17 cellular contexts compared by ENCODE assay signal in genomic region chr1:19326748-19327065, GRCh38.
"Had no signal": no experiment of that assay in that cellular context is flagged by ENCODE, and none has a peak within 500 bp of the region (broad histone marks: within the 10 kb centered on the region; RNA-seq: fewer than 3 reads in every experiment).

No MANE protein-coding gene starts in this region.

- H3K27ac Mint-ChIP-seq: nephron progenitor cell, type B pancreatic cell had no signal

- ATAC-seq: esophagus mucosa, heart left ventricle, left colon, sciatic nerve had no signal

- DNase-seq: effector CD4-positive, alpha-beta T cell; hippocampal formation; left colon; mesendoderm; naive B cell; nephron progenitor cell; stimulated activated CD4-positive, alpha-beta T cell treated with anti-CD3 and anti-CD28 coated beads, Interleukin-2, amount 100 ng/mL, for 24 hours; stimulated activated CD4-positive, alpha-beta T cell treated with anti-CD3 and anti-CD28 coated beads, Interleukin-4, amount 100 ng/mL, for 4 hours; stimulated activated naive CD4-positive, alpha-beta T cell; stomach; thyroid gland had no signal

- H3K4me3 Mint-ChIP-seq: nephron progenitor cell, type B pancreatic cell had no signal

- H3K27me3 Mint-ChIP-seq: naive B cell, type B pancreatic cell had no signal

- H3K27me3 ChIP-seq: heart left ventricle, stomach, suprapubic skin, thyroid gland had no signal

- H3K9me3 ChIP-seq: heart left ventricle, stomach, suprapubic skin, thyroid gland had no signal

- H3K4me1 ChIP-seq: heart left ventricle, stomach, suprapubic skin, thyroid gland had no signal

- H3K27ac ChIP-seq: coronary artery, heart left ventricle, stomach, suprapubic skin, thyroid gland had no signal

- H3K4me3 ChIP-seq: coronary artery, heart left ventricle, stomach, suprapubic skin, thyroid gland had no signal

- H3K9me3 Mint-ChIP-seq: naive B cell, nephron progenitor cell, type B pancreatic cell had no signal
